22 cellular contexts compared by ENCODE assay signal in the genomic region with DNA sequence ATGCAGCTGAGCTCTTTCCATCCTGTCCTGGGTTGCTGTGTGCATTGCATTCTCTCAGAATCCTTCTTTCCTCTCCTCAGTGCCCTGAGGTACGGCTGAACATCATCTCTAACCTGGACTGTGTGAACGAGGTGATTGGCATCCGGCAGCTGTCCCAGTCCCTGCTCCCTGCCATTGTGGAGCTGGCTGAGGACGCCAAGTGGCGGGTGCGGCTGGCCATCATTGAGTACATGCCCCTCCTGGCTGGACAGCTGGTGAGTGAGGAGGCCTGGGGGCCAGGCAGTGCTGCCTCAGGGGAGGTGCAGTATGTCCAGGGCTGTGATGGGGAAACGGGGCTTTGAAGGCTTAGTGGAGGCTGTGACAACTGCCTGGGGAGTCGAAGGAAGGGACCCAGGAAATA. TPM values are rescaled to one million over a fixed set of nuclear protein-coding genes. Genes with fewer than 3 reads are reported as not detected.
A peak's percentile ranks its signal among the peaks of the same experiment; 100 is the strongest.
DNase-seq lines count a peak whose midpoint lies in the region; FAIRE-seq and TF ChIP-seq lines count a peak whose summit lies in the region.
"Had no signal": no experiment of that assay in that cellular context is flagged by ENCODE, and none has a peak within 500 bp of the region (broad histone marks: within the 10 kb centered on the region; RNA-seq: fewer than 3 reads in every experiment).

No MANE protein-coding gene starts in this region.

- peaks cover 18% of the 10 kb centered on the region for H3K36me3 Mint-ChIP-seq in glutamatergic neuron (ENCODE audit: unreplicated experiment)
- H3K36me3 Mint-ChIP-seq in CD4-positive, alpha-beta memory T cell, result peaks cover 79 to 89% of the 10 kb centered on the region in 2 donors

- H3K27me3 Mint-ChIP-seq in glutamatergic neuron (ENCODE audit: unreplicated experiment), result peaks cover 5% of the 10 kb centered on the region
- H3K27me3 Mint-ChIP-seq in CD4-positive, alpha-beta memory T cell, result no peaks in the 10 kb centered on the region

- no peak for TF ChIP-seq CTCF in AG04450 (IDR thresholded peaks at IDR 0.05; ENCODE audit: low read depth, low read length)
- TF ChIP-seq CTCF in glutamatergic neuron (IDR thresholded peaks at IDR 0.05; ENCODE audit: partially characterized antibody, unreplicated experiment), result no peak

- H3K27ac Mint-ChIP-seq in glutamatergic neuron (ENCODE audit: unreplicated experiment), result peak overlapping the region; percentile 92
- H3K27ac Mint-ChIP-seq in CD4-positive, alpha-beta memory T cell, result peak overlapping the region in 1 of 7 donors; percentile 72

- H3K27me3 ChIP-seq in AG04450 (ENCODE audit: control insufficient read depth, insufficient read depth, low read length) (no peaks in the 10 kb centered on the region), skeletal muscle tissue (ENCODE audit: control insufficient read depth in 3 of 3, insufficient read depth in 3 of 3, low read length in 3 of 3) (no peaks in the 10 kb centered on the region)
- no peaks in the 10 kb centered on the region for H3K27me3 ChIP-seq in CD4-positive, alpha-beta memory T cell (ENCODE audit: insufficient read depth, low read length)

- POLR2A ChIA-PET in AG04450 (lab: Yijun Ruan, JAX), result no interaction called here
- POLR2A ChIA-PET in CD4-positive, alpha-beta memory T cell (lab: Charles Lee; ENCODE audit: partially characterized antibody), result no interaction called here

- peaks cover 23% of the 10 kb centered on the region for H3K4me1 Mint-ChIP-seq in glutamatergic neuron (ENCODE audit: low read depth, unreplicated experiment)
- H3K4me1 Mint-ChIP-seq in CD4-positive, alpha-beta memory T cell, result peaks cover 0 to 3% (median 0%) of the 10 kb centered on the region in 4 donors

- peaks cover 0 to 2% (median 0%) of the 10 kb centered on the region in 3 donors for H3K4me1 ChIP-seq in skeletal muscle tissue (ENCODE audit: control insufficient read depth in 3 of 3, insufficient read depth in 3 of 3, low read length in 3 of 3)
- H3K4me1 ChIP-seq in CD4-positive, alpha-beta memory T cell (ENCODE audit: insufficient read depth, low read length), result no peaks in the 10 kb centered on the region

- H3K9me3 Mint-ChIP-seq in glutamatergic neuron (ENCODE audit: unreplicated experiment), result peaks cover 9% of the 10 kb centered on the region
- peaks cover 0 to 1% (median 0%) of the 10 kb centered on the region in 8 donors for H3K9me3 Mint-ChIP-seq in CD4-positive, alpha-beta memory T cell

- intact Hi-C loops in CD4-positive, alpha-beta memory T cell (cut with micrococcal nuclease), result no loop called here

- peak overlapping the region; percentile 11 for H3K27ac ChIP-seq in AG04450 (ENCODE audit: low read depth, low read length)
- H3K27ac ChIP-seq in skeletal muscle tissue (ENCODE audit: low read depth, low read length), result peak overlapping the region; percentile 12
- H3K27ac ChIP-seq in CD4-positive, alpha-beta memory T cell (ENCODE audit: low read depth, low read length), result no peak overlapping the region
- H3K27ac ChIP-seq: C4-2B had no signal

- peaks cover 93 to 99% (median 95%) of the 10 kb centered on the region in 3 donors for H3K36me3 ChIP-seq in skeletal muscle tissue (ENCODE audit: control insufficient read depth in 3 of 3, insufficient read depth in 3 of 3, low read length in 3 of 3)
- H3K36me3 ChIP-seq in CD4-positive, alpha-beta memory T cell (ENCODE audit: insufficient read depth, low read length), result peaks cover 88% of the 10 kb centered on the region

- FAIRE-seq in HTR-8/SVneo (lab: Jason Lieb, UNC), result peak; percentile 9
- FAIRE-seq: GM12892 had no signal

- DNase-seq in AG04450 (ENCODE audit: low read depth, low spot score), result no peak
- DNase-seq in HTR-8/SVneo (ENCODE audit: insufficient read length, low spot score), result no peak
- DNase-seq in glutamatergic neuron, result peak; percentile 34
- DNase-seq in HK-2 (ENCODE audit: unreplicated experiment), result no peak
- DNase-seq in CD4-positive, alpha-beta memory T cell, result no peak
- no peak for DNase-seq in activated CD8-positive, alpha-beta memory T cell treated with anti-CD3 and anti-CD28 coated beads for 24 hours
- DNase-seq: ACHN, AML-193, DMS79, GOT3, KBM-7, NCI-H1417, NCI-H187, NCI-H2107, NCI-H226, NCI-H524, NCI-H82, OCI-M1, SHP77 treated with DMSO at 0.1 percent for 48 hours had no signal

- no peak overlapping the region for H3K4me3 ChIP-seq in AG04450 (ENCODE audit: low read depth, low read length)
- no peak overlapping the region for H3K4me3 ChIP-seq in skeletal muscle tissue (ENCODE audit: low read length in 3 of 3)
- H3K4me3 ChIP-seq in CD4-positive, alpha-beta memory T cell (ENCODE audit: low read length in 2 of 2), result no peak overlapping the region

- H3K9me3 ChIP-seq in AG04450 (ENCODE audit: control insufficient read depth, insufficient read depth, low read length), result peaks cover 5% of the 10 kb centered on the region; the same call in 1 of the 2 replicates
- no peaks in the 10 kb centered on the region for H3K9me3 ChIP-seq in skeletal muscle tissue (ENCODE audit: control insufficient read depth in 3 of 3, low read length in 3 of 3)
- H3K9me3 ChIP-seq in CD4-positive, alpha-beta memory T cell (ENCODE audit: control insufficient read depth in 1 of 2, low read length in 2 of 2), result no peaks in the 10 kb centered on the region

- H3K9ac ChIP-seq in skeletal muscle tissue (ENCODE audit: low read depth in 1 of 3, low read length in 3 of 3), result peak overlapping the region in 1 of 3 donors; percentile 8

- CTCF ChIA-PET in AG04450 (lab: Charles Lee), result no interaction called here
- CTCF ChIA-PET in CD4-positive, alpha-beta memory T cell (lab: Charles Lee; ENCODE audit: partially characterized antibody), result interaction anchor here (1.1 kb wide), 1 partner anchor 81 kb away, joined by 3 read pairs; no protein-coding TSS in a partner anchor

- peak overlapping the region; percentile 74 for H3K4me3 Mint-ChIP-seq in glutamatergic neuron (ENCODE audit: unreplicated experiment)
- no peak overlapping the region for H3K4me3 Mint-ChIP-seq in CD4-positive, alpha-beta memory T cell

RNA-seq across cellular contexts. Expression of gene PPP2R1A, which starts 29.8 kb away (rescaled TPM):
- polyA plus RNA-seq in AG04450 (2011; rRNA removed), result 158 and 243 TPM in 2 replicates
- polyA minus RNA-seq in AG04450 (2011; rRNA and poly(A)+ RNA removed), result 507 and 586 TPM in 2 replicates
- total RNA-seq in glutamatergic neuron (ENCODE audit: unreplicated experiment) (311 TPM), skeletal muscle tissue (65.8 TPM)
- 100 to 1,000 TPM; 166 to 175 TPM for total RNA-seq in CD4-positive, alpha-beta memory T cell
- 100 to 1,000 TPM; 179 to 185 TPM for polyA plus RNA-seq in CD4-positive, alpha-beta memory T cell

RNA-seq across cellular contexts. Expression of gene ZNF836, which starts 48.2 kb away (rescaled TPM):
- 3.2 and 3.7 TPM in 2 replicates for polyA plus RNA-seq in AG04450 (2011; rRNA removed)
- 5.5 and 7.4 TPM in 2 replicates for polyA minus RNA-seq in AG04450 (2011; rRNA and poly(A)+ RNA removed)
- 29.7 TPM for total RNA-seq in glutamatergic neuron (ENCODE audit: unreplicated experiment)
- 5.7 TPM for total RNA-seq in skeletal muscle tissue
- 10 to 100 TPM; 47.2 to 54.7 TPM for total RNA-seq in CD4-positive, alpha-beta memory T cell
- polyA plus RNA-seq in CD4-positive, alpha-beta memory T cell, result 10 to 100 TPM in 1 of 2 donors, 1 to 10 TPM in 1; 4.6 to 18.2 TPM

RNA-seq across cellular contexts. Expression of gene ZNF766, which starts 49.8 kb away (rescaled TPM):
- polyA plus RNA-seq in AG04450 (2011; rRNA removed), result 9.2 and 14.0 TPM in 2 replicates
- 7.8 and 13.6 TPM in 2 replicates for polyA minus RNA-seq in AG04450 (2011; rRNA and poly(A)+ RNA removed)
- 29.9 TPM for total RNA-seq in glutamatergic neuron (ENCODE audit: unreplicated experiment)
- total RNA-seq in skeletal muscle tissue, result 8.4 TPM
- 10 to 100 TPM; 53.6 to 54.1 TPM for total RNA-seq in CD4-positive, alpha-beta memory T cell
- polyA plus RNA-seq in CD4-positive, alpha-beta memory T cell, result 10 to 100 TPM; 57.7 to 61.7 TPM
